1 cellular context compared by ENCODE assay signal in the genomic region with DNA sequence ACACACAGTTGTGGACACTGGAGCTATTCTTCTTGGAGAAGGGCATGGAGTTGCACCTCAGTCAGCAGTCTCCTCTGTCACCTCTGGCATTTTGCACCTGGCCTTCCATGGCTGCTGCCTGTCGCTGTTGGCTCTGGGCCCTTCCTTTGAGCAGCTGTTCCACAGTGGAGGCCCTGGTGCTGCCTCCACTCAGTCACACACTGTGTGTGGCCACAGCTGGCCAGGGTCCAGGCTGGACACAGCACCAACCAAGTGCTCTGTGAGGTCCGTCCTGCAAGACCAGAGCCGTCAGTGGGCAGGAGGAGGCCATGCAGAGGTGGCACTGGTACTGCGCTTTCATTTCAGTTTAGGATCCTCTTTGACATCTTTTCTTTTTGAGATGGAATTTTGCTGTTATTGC.
TF ChIP-seq lines count a peak whose summit lies in the region.

No MANE protein-coding gene starts in this region.

TF ChIP-seq in HepG2, 621 proteins besides CTCF, POLR2A, EP300 and RAD21 (continued from another document):
- TF ChIP-seq, protein P1, sequence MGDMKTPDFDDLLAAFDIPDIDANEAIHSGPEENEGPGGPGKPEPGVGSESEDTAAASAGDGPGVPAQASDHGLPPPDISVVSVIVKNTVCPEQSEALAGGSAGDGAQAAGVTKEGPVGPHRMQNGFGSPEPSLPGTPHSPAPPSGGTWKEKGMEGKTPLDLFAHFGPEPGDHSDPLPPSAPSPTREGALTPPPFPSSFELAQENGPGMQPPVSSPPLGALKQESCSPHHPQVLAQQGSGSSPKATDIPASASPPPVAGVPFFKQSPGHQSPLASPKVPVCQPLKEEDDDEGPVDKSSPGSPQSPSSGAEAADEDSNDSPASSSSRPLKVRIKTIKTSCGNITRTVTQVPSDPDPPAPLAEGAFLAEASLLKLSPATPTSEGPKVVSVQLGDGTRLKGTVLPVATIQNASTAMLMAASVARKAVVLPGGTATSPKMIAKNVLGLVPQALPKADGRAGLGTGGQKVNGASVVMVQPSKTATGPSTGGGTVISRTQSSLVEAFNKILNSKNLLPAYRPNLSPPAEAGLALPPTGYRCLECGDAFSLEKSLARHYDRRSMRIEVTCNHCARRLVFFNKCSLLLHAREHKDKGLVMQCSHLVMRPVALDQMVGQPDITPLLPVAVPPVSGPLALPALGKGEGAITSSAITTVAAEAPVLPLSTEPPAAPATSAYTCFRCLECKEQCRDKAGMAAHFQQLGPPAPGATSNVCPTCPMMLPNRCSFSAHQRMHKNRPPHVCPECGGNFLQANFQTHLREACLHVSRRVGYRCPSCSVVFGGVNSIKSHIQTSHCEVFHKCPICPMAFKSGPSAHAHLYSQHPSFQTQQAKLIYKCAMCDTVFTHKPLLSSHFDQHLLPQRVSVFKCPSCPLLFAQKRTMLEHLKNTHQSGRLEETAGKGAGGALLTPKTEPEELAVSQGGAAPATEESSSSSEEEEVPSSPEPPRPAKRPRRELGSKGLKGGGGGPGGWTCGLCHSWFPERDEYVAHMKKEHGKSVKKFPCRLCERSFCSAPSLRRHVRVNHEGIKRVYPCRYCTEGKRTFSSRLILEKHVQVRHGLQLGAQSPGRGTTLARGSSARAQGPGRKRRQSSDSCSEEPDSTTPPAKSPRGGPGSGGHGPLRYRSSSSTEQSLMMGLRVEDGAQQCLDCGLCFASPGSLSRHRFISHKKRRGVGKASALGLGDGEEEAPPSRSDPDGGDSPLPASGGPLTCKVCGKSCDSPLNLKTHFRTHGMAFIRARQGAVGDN (CRISPR knock-in tag; IDR thresholded peaks at IDR 0.05): 0 out of 2 replicates have a peak, but pooled peaks have one; percentile 12
TF ChIP-seq in HepG2: peak in this region for 1.
